8 cellular contexts compared by ENCODE assay signal in the genomic region with DNA sequence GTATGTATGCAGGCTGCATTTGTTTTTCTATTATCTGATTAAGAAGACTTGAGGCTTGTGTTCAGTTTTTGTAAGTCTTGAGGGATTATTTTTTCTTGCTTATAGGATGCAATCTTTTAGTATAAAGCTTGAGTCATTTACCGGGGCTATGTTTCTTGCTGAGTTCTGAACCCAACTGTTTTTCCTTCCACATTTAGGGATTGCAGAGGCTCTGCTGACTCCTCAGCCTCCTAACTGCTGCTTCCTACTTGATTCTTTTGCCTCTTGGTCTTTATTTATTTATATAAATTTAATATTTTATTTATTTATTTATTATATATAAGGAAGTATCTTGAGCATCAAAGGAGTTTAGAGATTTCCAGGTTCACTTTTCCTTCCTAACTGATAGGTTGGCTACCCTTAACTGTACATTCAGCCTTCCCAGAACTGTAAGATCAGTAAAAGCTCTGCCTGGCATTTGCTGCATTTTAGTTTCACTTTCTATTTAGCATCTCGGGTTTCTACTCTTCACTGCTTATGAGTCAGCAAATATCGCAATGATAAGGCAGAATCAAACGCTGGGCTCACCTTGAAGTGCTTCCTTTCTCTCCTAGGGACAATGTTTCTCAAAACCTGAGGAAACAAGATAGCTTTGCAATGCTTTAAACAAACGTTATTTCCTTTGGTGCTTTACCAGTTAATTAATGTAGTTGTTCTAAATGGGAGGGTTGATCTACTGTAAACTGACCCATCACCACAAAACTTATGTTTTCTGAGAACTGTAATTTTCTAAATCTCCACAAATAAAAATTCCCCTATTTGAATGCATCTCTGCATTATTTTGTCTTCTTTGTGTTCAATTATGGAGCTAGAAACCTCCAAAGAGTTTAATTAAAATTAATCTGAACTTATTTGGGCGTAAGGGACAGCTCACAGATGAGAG.
DNase-seq lines count a peak whose midpoint lies in the region; ATAC-seq lines count a peak whose summit lies in the region.

No MANE protein-coding gene starts in this region.

- no peaks in the 10 kb centered on the region for H3K36me3 ChIP-seq in skeletal muscle satellite cell (ENCODE audit: insufficient read depth, low read length)

- peak overlapping the region; percentile 65 for H3K4me3 ChIP-seq in skeletal muscle satellite cell (ENCODE audit: low read length)

- no peaks in the 10 kb centered on the region for H3K27me3 ChIP-seq in skeletal muscle satellite cell (ENCODE audit: control insufficient read depth, insufficient read depth, low read length)

- peak overlapping the region; percentile 75 for H3K9ac ChIP-seq in skeletal muscle satellite cell (ENCODE audit: low read depth, low read length)

- H3K4me1 ChIP-seq in skeletal muscle satellite cell (ENCODE audit: control insufficient read depth, insufficient read depth, low read length), result peaks cover 21% of the 10 kb centered on the region

- H3K9me3 ChIP-seq in skeletal muscle satellite cell (replicated peaks; ENCODE audit: low read length), result no peaks in the 10 kb centered on the region

- DNase-seq in EH (ENCODE audit: low read depth), result peak; percentile 81
- DNase-seq in NCI-H524 (lab: John Stamatoyannopoulos, UW), result peak; percentile 12 to 41
- peak; percentile 36 for DNase-seq in hepatic stellate cell (ENCODE audit: low spot score)
- DNase-seq in activated CD4-positive, CD25-positive, alpha-beta regulatory T cell (lab: John Stamatoyannopoulos, UW), result no peak

- peak overlapping the region; percentile 84 for H3K4me2 ChIP-seq in skeletal muscle satellite cell (ENCODE audit: low read length)

- H3K27ac ChIP-seq in angular gyrus (ENCODE audit: low read depth, low read length), result peak overlapping the region; percentile 41

- ATAC-seq in GM19467 (IDR thresholded peaks at IDR 0.05; ENCODE audit: unreplicated experiment) (peak; percentile 98), HG03469 (IDR thresholded peaks at IDR 0.05; ENCODE audit: unreplicated experiment) (peak; percentile 97)

Comparison
In these comparisons a context has a peak if more than half of its experiments do, and no peak if none do; other contexts are left out.
1. DNase-seq: peak in EH (single experiment), NCI-H524 (2 of 2) and hepatic stellate cell (single experiment); none in activated CD4-positive, CD25-positive, alpha-beta regulatory T cell (0 of 4).